Comparison of ENCODE assay signal across 8 cellular contexts in genomic region chr7:138125598-138126111, GRCh38. TPM values are rescaled to one million over a fixed set of nuclear protein-coding genes. Genes with fewer than 3 reads are reported as not detected.
DNase-seq lines count a peak whose midpoint lies in the region; ATAC-seq, FAIRE-seq and TF ChIP-seq lines count a peak whose summit lies in the region.

No MANE protein-coding gene starts in this region.

- peak; percentile 96 for ATAC-seq in GM18867 (IDR thresholded peaks at IDR 0.05; ENCODE audit: unreplicated experiment)
- peak; percentile 89 for ATAC-seq in HG02884 (IDR thresholded peaks at IDR 0.05; ENCODE audit: unreplicated experiment)
- peak; percentile 86 to 92 for ATAC-seq in naive B cell (ENCODE audit: low read depth in 2 of 2)

- H3K27ac Mint-ChIP-seq in naive B cell = peak overlapping the region in 1 of 6 donors; percentile 61

- peaks cover 7 to 11% (median 9%) of the 10 kb centered on the region in 3 donors for H3K4me1 Mint-ChIP-seq in naive B cell

- no peak for FAIRE-seq in D721Med (lab: Jason Lieb, UNC)

- H3K4me3 Mint-ChIP-seq in naive B cell = no peak overlapping the region

- no peaks in the 10 kb centered on the region for H3K27me3 Mint-ChIP-seq in naive B cell

- peaks cover 0 to 15% (median 5%) of the 10 kb centered on the region in 7 donors for H3K9me3 Mint-ChIP-seq in naive B cell

- no peak for TF ChIP-seq CTCF in D721Med (IDR thresholded peaks at IDR 0.05; ENCODE audit: insufficient read depth, missing control alignments)

- no peaks in the 10 kb centered on the region for H3K36me3 Mint-ChIP-seq in naive B cell

- peak; percentile 33 for DNase-seq in SIG-M5 (lab: John Stamatoyannopoulos, UW)
- peak; percentile 38 for DNase-seq in naive B cell
- no peak for DNase-seq in ecto neural progenitor cell (ENCODE audit: low spot score)
- no peak for DNase-seq in stimulated activated CD4-positive, alpha-beta T cell treated with anti-CD3 and anti-CD28 coated beads, Interleukin-2, amount 100 ng/mL, for 24 hours
- no peak for DNase-seq in D721Med (ENCODE audit: insufficient read length, low spot score)
- DNase-seq in ureter (ENCODE audit: low spot score) = no peak

RNA-seq across cellular contexts. Expression of gene AKR1D1, which starts 49.4 kb away (rescaled TPM):
- polyA plus RNA-seq in naive B cell (ENCODE audit: low read depth in 6 of 6) = not detected
- not detected for total RNA-seq in ureter

Comparison
In these comparisons a context has a peak if more than half of its experiments do, and no peak if none do; other contexts are left out.
1. DNase-seq: peak in SIG-M5 (single experiment) and naive B cell (single experiment); none in ecto neural progenitor cell (single experiment), stimulated activated CD4-positive, alpha-beta T cell treated with anti-CD3 and anti-CD28 coated beads, Interleukin-2, amount 100 ng/mL, for 24 hours (0 of 2), D721Med (single experiment) and ureter (single experiment).
2. Peak in every context shown above with its lines, with median percentiles within 50 percentile points of each other: ATAC-seq.